Comparison of ENCODE assay signal across 2 cellular contexts in genomic region chr9:78324682-78325081, GRCh38.
TF ChIP-seq lines count a peak whose summit lies in the region.

No MANE protein-coding gene starts in this region.

TF ChIP-seq in GM23338, 12 proteins besides CTCF, POLR2A, EP300 and RAD21 (continued from another document):
- TF ChIP-seq REST (IDR thresholded peaks at IDR 0.05; ENCODE audit: unreplicated experiment) (no peak), ZNF114 (CRISPR knock-in tag; IDR thresholded peaks at IDR 0.05) (no peak), POLR2AphosphoS5 (IDR thresholded peaks at IDR 0.05; ENCODE audit: low read depth) (no peak), ZNF462 (CRISPR knock-in tag; IDR thresholded peaks at IDR 0.05) (no peak), ZNF331 (CRISPR knock-in tag; IDR thresholded peaks at IDR 0.05; ENCODE audit: low read depth) (no peak), NANOG (IDR thresholded peaks at IDR 0.05; ENCODE audit: borderline replicate concordance) (no peak), JUNB (IDR thresholded peaks at IDR 0.05; ENCODE audit: unreplicated experiment) (no peak), CREB1 (CRISPR knock-in tag; IDR thresholded peaks at IDR 0.05; ENCODE audit: low read depth) (no peak), STAT1 (IDR thresholded peaks at IDR 0.05; ENCODE audit: unreplicated experiment) (no peak), ETS1 (IDR thresholded peaks at IDR 0.05) (no peak), EZH2phosphoT487 (IDR thresholded peaks at IDR 0.05; ENCODE audit: unreplicated experiment) (no peak)

TF ChIP-seq in K562, 482 proteins besides CTCF, POLR2A, EP300 and RAD21 (continued from another document):
- TF ChIP-seq ARID3B (CRISPR knock-in tag; IDR thresholded peaks at IDR 0.05; ENCODE audit: borderline replicate concordance) (no peak), ZNF212 (CRISPR knock-in tag; IDR thresholded peaks at IDR 0.05) (no peak)
